In genomic region chr17:81109957-81110356, GRCh38 we compare ENCODE assay signal across 20 cellular contexts. TPM values are rescaled to one million over a fixed set of nuclear protein-coding genes. Genes with fewer than 3 reads are reported as not detected.
A peak's percentile ranks its signal among the peaks of the same experiment; 100 is the strongest.
DNase-seq lines count a peak whose midpoint lies in the region; TF ChIP-seq lines count a peak whose summit lies in the region.
"Had no signal": no experiment of that assay in that cellular context is flagged by ENCODE, and none has a peak within 500 bp of the region (broad histone marks: within the 10 kb centered on the region; RNA-seq: fewer than 3 reads in every experiment).

No MANE protein-coding gene starts in this region.

- H3K9ac ChIP-seq in endodermal cell (ENCODE audit: extremely low read depth, low read length, poor library complexity, severe bottlenecking), result no peak overlapping the region
- H3K9ac ChIP-seq: GM23248 had no signal

- H3K4me3 ChIP-seq in endodermal cell (ENCODE audit: low read length), result no peak overlapping the region
- H3K4me3 ChIP-seq in tibial nerve, result no peak overlapping the region
- H3K4me3 ChIP-seq: GM23248, SJSA1 had no signal

- H3K9me3 ChIP-seq in endodermal cell (ENCODE audit: control insufficient read depth, low read length) (no peaks in the 10 kb centered on the region), tibial nerve (no peaks in the 10 kb centered on the region)
- H3K9me3 ChIP-seq: SJSA1 had no signal

- no peak for TF ChIP-seq CTCF in endodermal cell (conservative IDR thresholded peaks at IDR 0.05)
- no peak for TF ChIP-seq CTCF in tibial nerve (IDR thresholded peaks at IDR 0.05)

- 90 to 94% methylated on average over 19 to 22 of the region's 22 CpGs for WGBS in endodermal cell (ENCODE audit: insufficient coverage in 1 of 2, insufficient read length in 1 of 2), 2 experiments
- WGBS in tibial nerve, 2 donors, result 51 to 52% methylated on average over 19 to 22 of the region's 22 CpGs

- no peaks in the 10 kb centered on the region for H3K27me3 Mint-ChIP-seq in activated naive CD4-positive, alpha-beta T cell treated with anti-CD3 and anti-CD28 coated beads, Interleukin-2, amount 50 U/mL, for 24 hours
- no peaks in the 10 kb centered on the region for H3K27me3 Mint-ChIP-seq in endodermal cell (ENCODE audit: insufficient read depth)

- no peak for TF ChIP-seq POLR2A in tibial nerve (IDR thresholded peaks at IDR 0.05)

- no peaks in the 10 kb centered on the region for H3K9me3 Mint-ChIP-seq in activated naive CD4-positive, alpha-beta T cell treated with anti-CD3 and anti-CD28 coated beads, Interleukin-2, amount 50 U/mL, for 24 hours
- no peaks in the 10 kb centered on the region for H3K9me3 Mint-ChIP-seq in endodermal cell

- H3K36me3 Mint-ChIP-seq in activated naive CD4-positive, alpha-beta T cell treated with anti-CD3 and anti-CD28 coated beads, Interleukin-2, amount 50 U/mL, for 24 hours, result peaks cover 2% of the 10 kb centered on the region
- no peaks in the 10 kb centered on the region for H3K36me3 Mint-ChIP-seq in endodermal cell (ENCODE audit: low read depth)

- no peak for DNase-seq in activated naive CD4-positive, alpha-beta T cell (lab: John Stamatoyannopoulos, UW)
- peak; percentile 72 for DNase-seq in amniotic epithelial cell (ENCODE audit: low read depth)
- no peak for DNase-seq in endodermal cell
- no peak for DNase-seq in tibial nerve (ENCODE audit: low spot score in 2 of 2)
- DNase-seq in SHP77 (lab: John Stamatoyannopoulos, UW), result no peak
- no peak for DNase-seq in T-helper 1 cell
- no peak for DNase-seq in DMS53 treated with DMSO at 0.1 percent for 48 hours (lab: John Stamatoyannopoulos, UW; ENCODE audit: unreplicated experiment)
- DNase-seq: 8988T, DMS 273 treated with DMSO at 0.1 percent for 48 hours, GM23248, NCI-H1417 treated with DMSO at 0.1 percent for 48 hours, NCI-H2029, NCI-H2171, NCI-H446, NCI-H748 treated with DMSO at 0.1 percent for 48 hours, PC-3 had no signal

- H3K4me1 ChIP-seq in endodermal cell (ENCODE audit: control insufficient read depth, insufficient read depth, low read length), result no peaks in the 10 kb centered on the region
- H3K4me1 ChIP-seq in tibial nerve, result peaks cover 0 to 26% (median 2%) of the 10 kb centered on the region in 4 donors
- H3K4me1 ChIP-seq: SJSA1 had no signal

- no peaks in the 10 kb centered on the region for H3K36me3 ChIP-seq in endodermal cell (ENCODE audit: control insufficient read depth, insufficient read depth, low read length)
- H3K36me3 ChIP-seq in tibial nerve, result peaks cover 0 to 91% (median 5%) of the 10 kb centered on the region in 3 donors

- peaks cover 5% of the 10 kb centered on the region for H3K4me1 Mint-ChIP-seq in activated naive CD4-positive, alpha-beta T cell treated with anti-CD3 and anti-CD28 coated beads, Interleukin-2, amount 50 U/mL, for 24 hours
- no peaks in the 10 kb centered on the region for H3K4me1 Mint-ChIP-seq in endodermal cell

- H3K27ac Mint-ChIP-seq in activated naive CD4-positive, alpha-beta T cell treated with anti-CD3 and anti-CD28 coated beads, Interleukin-2, amount 50 U/mL, for 24 hours, result peak overlapping the region; percentile 23
- peak overlapping the region; percentile 26 for H3K27ac Mint-ChIP-seq in endodermal cell

- H3K27ac ChIP-seq in endodermal cell (ENCODE audit: low read depth, low read length) (no peak overlapping the region), tibial nerve (peak overlapping the region; percentile 2 to 93 (median 38))
- H3K27ac ChIP-seq: GM23248, SJSA1 had no signal

- TF ChIP-seq EP300 in tibial nerve (IDR thresholded peaks at IDR 0.05), result peak in 1 of 2 donors; percentile 10

- H3K27me3 ChIP-seq in endodermal cell (ENCODE audit: control insufficient read depth, insufficient read depth, low read length, poor library complexity, severe bottlenecking) (no peaks in the 10 kb centered on the region), tibial nerve (no peaks in the 10 kb centered on the region)
- H3K27me3 ChIP-seq: SJSA1 had no signal

- H3K4me3 Mint-ChIP-seq in activated naive CD4-positive, alpha-beta T cell treated with anti-CD3 and anti-CD28 coated beads, Interleukin-2, amount 50 U/mL, for 24 hours, result no peak overlapping the region
- H3K4me3 Mint-ChIP-seq in endodermal cell, result no peak overlapping the region

RNA-seq across cellular contexts. Expression of gene PVALEF, which starts 55.4 kb away (rescaled TPM):
- total RNA-seq in endodermal cell (not detected), tibial nerve (not detected)
- polyA plus RNA-seq in endodermal cell (2013, experiment 1 of 2), result not detected
- polyA plus RNA-seq in endodermal cell (2013, experiment 2 of 2), result not detected
- total RNA-seq: Daoy, GM23248, PC-3, SJSA1 had no signal
- polyA plus RNA-seq: BJ, GM23248 had no signal

RNA-seq across cellular contexts. Expression of gene AATK, which starts 56.1 kb away (rescaled TPM):
- 1 to 10 TPM; 3.3 to 4.3 TPM for total RNA-seq in endodermal cell
- polyA plus RNA-seq in endodermal cell (2013, experiment 1 of 2), result 2.7 TPM
- 4.6 TPM for polyA plus RNA-seq in endodermal cell (2013, experiment 2 of 2)
- 100 to 1,000 TPM; 247 to 385 (median 322) TPM for total RNA-seq in tibial nerve

Comparison
In these comparisons a context has a peak if more than half of its experiments do, and no peak if none do; other contexts are left out.
1. RNA of gene AATK, which starts 56.1 kb away (total RNA-seq): 247 to 385 TPM in tibial nerve; 3.3 to 4.3 TPM in endodermal cell; every median in the first group is over 10 times any median in the second.